9 cellular contexts compared by ENCODE assay signal in genomic region chr17:17355426-17355825, GRCh38. TPM values are rescaled to one million over a fixed set of nuclear protein-coding genes. Genes with fewer than 3 reads are reported as not detected.
DNase-seq lines count a peak whose midpoint lies in the region; ATAC-seq lines count a peak whose summit lies in the region.
"Had no signal": no experiment of that assay in that cellular context is flagged by ENCODE, and none has a peak within 500 bp of the region (broad histone marks: within the 10 kb centered on the region; RNA-seq: fewer than 3 reads in every experiment).

No MANE protein-coding gene starts in this region.

- DNase-seq in NCI-H146 (lab: John Stamatoyannopoulos, UW) (peak; percentile 26), NCI-H146 treated with DMSO at 0.1 percent for 48 hours (lab: John Stamatoyannopoulos, UW; ENCODE audit: unreplicated experiment) (no peak), DMS53 treated with DMSO at 0.1 percent for 48 hours (lab: John Stamatoyannopoulos, UW; ENCODE audit: unreplicated experiment) (peak; percentile 40), NCI-H510A treated with DMSO at 0.1 percent for 48 hours (lab: John Stamatoyannopoulos, UW) (peak; percentile 61), mesenteric fat pad (ENCODE audit: low spot score) (peak; percentile 79), NCI-H2196 (lab: John Stamatoyannopoulos, UW; ENCODE audit: unreplicated experiment) (no peak), GM03348 (ENCODE audit: low spot score) (no peak)
- DNase-seq: SIG-M5 had no signal

- no peak for ATAC-seq in GM19324 (IDR thresholded peaks at IDR 0.05; ENCODE audit: low FRiP score, unreplicated experiment)

RNA-seq across cellular contexts. Expression of gene NT5M, which starts 52.3 kb away (rescaled TPM):
- 2.1 TPM for total RNA-seq in mesenteric fat pad

Comparison
In these comparisons a context has a peak if more than half of its experiments do, and no peak if none do; other contexts are left out.
1. DNase-seq: peak in NCI-H146 (single experiment), DMS53 treated with DMSO at 0.1 percent for 48 hours (single experiment), NCI-H510A treated with DMSO at 0.1 percent for 48 hours (single experiment) and mesenteric fat pad (single experiment); none in NCI-H146 treated with DMSO at 0.1 percent for 48 hours (single experiment), NCI-H2196 (single experiment) and GM03348 (single experiment).